ENCODE assay signal across 8 cellular contexts in the genomic region with DNA sequence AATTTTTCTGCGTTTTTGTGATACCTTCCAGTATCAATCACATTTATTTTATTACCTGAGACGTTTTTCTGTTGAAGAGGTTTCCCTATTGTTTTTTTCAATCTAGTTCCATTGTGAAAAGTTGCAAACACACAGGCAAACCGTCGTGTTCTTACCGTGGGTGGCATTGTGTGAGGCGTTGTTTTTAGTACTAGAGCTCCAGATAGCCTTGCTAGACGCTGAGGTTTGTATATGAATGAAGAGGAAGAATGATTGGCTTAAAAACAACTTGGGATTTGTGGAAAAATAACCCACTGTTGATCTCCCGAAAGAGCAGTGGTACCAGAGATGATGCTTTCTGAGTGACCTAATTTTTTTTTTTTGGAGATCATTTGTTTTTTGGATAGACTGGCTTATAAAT. TPM values are rescaled to one million over a fixed set of nuclear protein-coding genes. Genes with fewer than 3 reads are reported as not detected.
DNase-seq lines count a peak whose midpoint lies in the region; FAIRE-seq and TF ChIP-seq lines count a peak whose summit lies in the region.

No MANE protein-coding gene starts in this region.

- no peaks in the 10 kb centered on the region for H3K9me2 ChIP-seq in OCI-LY1 (ENCODE audit: low read depth, low read length)

- DNase-seq in endothelial cell of umbilical vein (ENCODE audit: low read depth, low spot score) = peak; percentile 40
- DNase-seq in prostate gland (ENCODE audit: low spot score) = no peak
- no peak for DNase-seq in NK-92 treated with Interleukin-12 subunit alpha and Interleukin-12 subunit beta, amount 100 ng/mL, for 24 hours (lab: John Stamatoyannopoulos, UW)
- no peak for DNase-seq in SK-N-DZ (ENCODE audit: low spot score)
- no peak for DNase-seq in activated CD4-positive, alpha-beta T cell treated with anti-CD3 and anti-CD28 coated beads for 4 hours
- DNase-seq in NCI-H2029 treated with DMSO at 0.1 percent for 48 hours (lab: John Stamatoyannopoulos, UW) = no peak

- H3K27me3 ChIP-seq in OCI-LY1 (ENCODE audit: insufficient read depth, low read length) (no peaks in the 10 kb centered on the region), endothelial cell of umbilical vein (ENCODE audit: control insufficient read depth in 2 of 2, insufficient read depth in 2 of 2, low read length in 2 of 2) (no peaks in the 10 kb centered on the region), prostate gland (replicated peaks; ENCODE audit: insufficient read depth) (no peaks in the 10 kb centered on the region)

- H3K4me1 ChIP-seq in OCI-LY1 (ENCODE audit: insufficient read depth, low read length, severe bottlenecking) (peaks cover 49% of the 10 kb centered on the region), endothelial cell of umbilical vein (ENCODE audit: control insufficient read depth, extremely low read depth, insufficient read depth, low read length) (peaks cover 30% of the 10 kb centered on the region), prostate gland (replicated peaks) (no peaks in the 10 kb centered on the region)

- CTCF ChIA-PET in endothelial cell of umbilical vein (lab: Charles Lee) = interaction anchor here (1.3 to 3.8 kb wide), 3 partner anchors 19 to 133 kb away, joined by 3 to 42 read pairs (median 5); a partner anchor contains a TSS

- H3F3A ChIP-seq in OCI-LY1 (ENCODE audit: insufficient read depth, low read length) = no peaks in the 10 kb centered on the region

- no peaks in the 10 kb centered on the region for H3K9me1 ChIP-seq in endothelial cell of umbilical vein (replicated peaks; ENCODE audit: control insufficient read depth, extremely low read depth, insufficient read depth, low read length)

- no peak overlapping the region for H2AFZ ChIP-seq in OCI-LY1 (ENCODE audit: low read length)
- H2AFZ ChIP-seq in endothelial cell of umbilical vein (ENCODE audit: low read depth, low read length) = no peak overlapping the region

- no peaks in the 10 kb centered on the region for H4K20me1 ChIP-seq in OCI-LY1 (ENCODE audit: insufficient read depth, low read length)
- H4K20me1 ChIP-seq in endothelial cell of umbilical vein (replicated peaks; ENCODE audit: control insufficient read depth, extremely low read depth, insufficient read depth, low read length) = no peaks in the 10 kb centered on the region

- FAIRE-seq in endothelial cell of umbilical vein (lab: Jason Lieb, UNC) = no peak

- H3K4me2 ChIP-seq in OCI-LY1 (ENCODE audit: low read length) (peak overlapping the region; percentile 75), endothelial cell of umbilical vein (ENCODE audit: insufficient read depth, low read length) (peak overlapping the region; percentile 99)

- H3K4me3 ChIP-seq in GM08714 (ENCODE audit: low read length) (peak overlapping the region; percentile 92), OCI-LY1 (ENCODE audit: low read depth, low read length, poor library complexity, severe bottlenecking) (peak overlapping the region; percentile 92), endothelial cell of umbilical vein (replicated peaks in 1 of 3; ENCODE audit: insufficient read depth in 1 of 3, low read depth in 1 of 3, low read length in 3 of 3) (peak overlapping the region; percentile 68 to 96 (median 79)), prostate gland (peak overlapping the region; percentile 58 to 74)

- TF ChIP-seq CTCF in OCI-LY1 (IDR thresholded peaks at IDR 0.05; ENCODE audit: low read length) (no peak), endothelial cell of umbilical vein (IDR thresholded peaks at IDR 0.05; ENCODE audit: extremely low read depth in 1 of 2, insufficient read depth in 1 of 2, low read depth in 1 of 2, low read length in 2 of 2) (no peak), prostate gland (IDR thresholded peaks at IDR 0.05) (no peak)

- H3K36me3 ChIP-seq in OCI-LY1 (ENCODE audit: insufficient read depth, low read length) = peaks cover 32% of the 10 kb centered on the region; the same call in 1 of the 2 replicates
- H3K36me3 ChIP-seq in endothelial cell of umbilical vein (ENCODE audit: control insufficient read depth in 2 of 2, extremely low read depth in 1 of 2, insufficient read depth in 2 of 2, low read length in 2 of 2) = no peaks in the 10 kb centered on the region
- H3K36me3 ChIP-seq in prostate gland = no peaks in the 10 kb centered on the region

- dilution Hi-C loops in endothelial cell of umbilical vein (cut with MboI; ENCODE audit: extremely low pct_ligation_motif_present, low sequenced_read_pairs) = no loop called here

- TF ChIP-seq POLR2A in endothelial cell of umbilical vein (IDR thresholded peaks at IDR 0.05; ENCODE audit: low read depth, low read length) (no peak), prostate gland (IDR thresholded peaks at IDR 0.05) (no peak)

- intact Hi-C loops in endothelial cell of umbilical vein (cut with micrococcal nuclease) = loop anchor here (5.0 kb wide), 1 partner anchor 126 kb away; a partner anchor contains a TSS
- intact Hi-C loops in prostate gland (cut with DNase I) = no loop called here

- H3K79me2 ChIP-seq in OCI-LY1 (ENCODE audit: insufficient read depth, low read length) (peaks cover 81% of the 10 kb centered on the region), endothelial cell of umbilical vein (ENCODE audit: control insufficient read depth, insufficient read depth, low read length) (peaks cover 78% of the 10 kb centered on the region)

- H3K27ac ChIP-seq in OCI-LY1 (ENCODE audit: low read depth, low read length, poor library complexity, severe bottlenecking) (no peak overlapping the region), endothelial cell of umbilical vein (ENCODE audit: insufficient read depth, low read depth, low read length) (peak overlapping the region; percentile 61), prostate gland (no peak overlapping the region)

- POLR2A ChIA-PET in endothelial cell of umbilical vein (lab: Charles Lee) = interaction anchor here (1.1 kb wide), 1 partner anchor 23 kb away, joined by 4 read pairs; a partner anchor contains a TSS

- H3K9me3 ChIP-seq in OCI-LY1 (ENCODE audit: low read length) (no peaks in the 10 kb centered on the region), endothelial cell of umbilical vein (replicated peaks; ENCODE audit: control insufficient read depth, insufficient read depth, low read length) (no peaks in the 10 kb centered on the region), prostate gland (no peaks in the 10 kb centered on the region)

- H3K9ac ChIP-seq in OCI-LY1 (ENCODE audit: low read length) (peak overlapping the region; percentile 95), endothelial cell of umbilical vein (replicated peaks; ENCODE audit: extremely low read depth, insufficient read depth, low read length) (peak overlapping the region; percentile 98)

- no TSS peak for BruUV-seq in endothelial cell of umbilical vein (replicated peaks; lab: Mats Ljungman, UMichigan)

- WGBS in prostate gland = 3% methylated on average over 8 of the region's 8 CpGs

TF ChIP-seq in endothelial cell of umbilical vein, 7 proteins besides CTCF, POLR2A, EP300 and RAD21 (continues in another document):
- TF ChIP-seq, protein P1, sequence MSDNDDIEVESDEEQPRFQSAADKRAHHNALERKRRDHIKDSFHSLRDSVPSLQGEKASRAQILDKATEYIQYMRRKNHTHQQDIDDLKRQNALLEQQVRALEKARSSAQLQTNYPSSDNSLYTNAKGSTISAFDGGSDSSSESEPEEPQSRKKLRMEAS (IDR thresholded peaks at IDR 0.05; ENCODE audit: insufficient read depth, insufficient read length) = no peak
- TF ChIP-seq JUN (IDR thresholded peaks at IDR 0.05; ENCODE audit: borderline replicate concordance, insufficient read depth, insufficient read length, low read depth) = no peak
- TF ChIP-seq FOS (IDR thresholded peaks at IDR 0.05; ENCODE audit: borderline replicate concordance, insufficient read depth, low read length) = no peak
- no peak for TF ChIP-seq POLR2AphosphoS5 (IDR thresholded peaks at IDR 0.05; ENCODE audit: insufficient read depth, low read depth, low read length)

RNA-seq across cellular contexts. Expression of a gene that starts 1.0 kb away (rescaled TPM):
- total RNA-seq in endothelial cell of umbilical vein (26.7 and 28.7 TPM in 2 replicates), prostate gland (1 to 10 TPM; 8.2 to 9.7 TPM)
- 3.6 and 6.4 TPM in 2 replicates for polyA plus RNA-seq in endothelial cell of umbilical vein
- polyA plus RNA-seq in endothelial cell of umbilical vein (2011; cell fraction: cytosol; rRNA removed) = 4.8 and 4.9 TPM in 2 replicates
- polyA plus RNA-seq in endothelial cell of umbilical vein (2011; cell fraction: nucleus; rRNA removed) = 5.4 and 9.3 TPM in 2 replicates
- 10.2 and 14.5 TPM in 2 replicates for polyA plus RNA-seq in endothelial cell of umbilical vein (2012)
- 10.9 and 11.7 TPM in 2 replicates for polyA minus RNA-seq in endothelial cell of umbilical vein
- polyA minus RNA-seq in endothelial cell of umbilical vein (2011; cell fraction: cytosol; rRNA and poly(A)+ RNA removed) = 7.5 TPM
- 10.5 and 12.4 TPM in 2 replicates for polyA minus RNA-seq in endothelial cell of umbilical vein (2011; cell fraction: nucleus; rRNA and poly(A)+ RNA removed)
- polyA plus RNA-seq in SK-N-DZ (2014; cell fraction: cytosol; rRNA removed) = 25.2 and 25.6 TPM in 2 replicates
- polyA plus RNA-seq in SK-N-DZ (2014; cell fraction: nucleus; rRNA removed) = 15.2 and 18.4 TPM in 2 replicates

RNA-seq across cellular contexts. Expression of a gene that starts 1.2 kb away (rescaled TPM):
- total RNA-seq in endothelial cell of umbilical vein (22.5 TPM in 2 replicates), prostate gland (1 to 10 TPM; 3.0 to 5.1 TPM)
- polyA plus RNA-seq in endothelial cell of umbilical vein = 2.1 and 3.1 TPM in 2 replicates
- polyA plus RNA-seq in endothelial cell of umbilical vein (2011; cell fraction: cytosol; rRNA removed) = 5.2 and 5.7 TPM in 2 replicates
- polyA plus RNA-seq in endothelial cell of umbilical vein (2011; cell fraction: nucleus; rRNA removed) = 6.8 and 11.1 TPM in 2 replicates
- 8.9 and 15.2 TPM in 2 replicates for polyA plus RNA-seq in endothelial cell of umbilical vein (2012)
- 9.8 and 15.3 TPM in 2 replicates for polyA minus RNA-seq in endothelial cell of umbilical vein
- 21.0 TPM for polyA minus RNA-seq in endothelial cell of umbilical vein (2011; cell fraction: cytosol; rRNA and poly(A)+ RNA removed)
- polyA minus RNA-seq in endothelial cell of umbilical vein (2011; cell fraction: nucleus; rRNA and poly(A)+ RNA removed) = 11.1 and 15.8 TPM in 2 replicates
- polyA plus RNA-seq in SK-N-DZ (2014; cell fraction: cytosol; rRNA removed) = 22.3 and 24.4 TPM in 2 replicates
- polyA plus RNA-seq in SK-N-DZ (2014; cell fraction: nucleus; rRNA removed) = 19.1 and 21.3 TPM in 2 replicates

RNA-seq across cellular contexts. Expression of a gene that starts 23.4 kb away (rescaled TPM):
- total RNA-seq in endothelial cell of umbilical vein (129 and 139 TPM in 2 replicates), prostate gland (100 to 1,000 TPM in 1 of 2 donors, 10 to 100 TPM in 1; 51.3 to 137 TPM)
- polyA plus RNA-seq in endothelial cell of umbilical vein = 208 and 244 TPM in 2 replicates
- polyA plus RNA-seq in endothelial cell of umbilical vein (2011; cell fraction: cytosol; rRNA removed) = 140 and 156 TPM in 2 replicates
- 61.1 and 78.5 TPM in 2 replicates for polyA plus RNA-seq in endothelial cell of umbilical vein (2011; cell fraction: nucleus; rRNA removed)
- 56.7 and 94.7 TPM in 2 replicates for polyA plus RNA-seq in endothelial cell of umbilical vein (2012)
- polyA minus RNA-seq in endothelial cell of umbilical vein = 288 and 322 TPM in 2 replicates
- polyA minus RNA-seq in endothelial cell of umbilical vein (2011; cell fraction: cytosol; rRNA and poly(A)+ RNA removed) = 312 TPM
- 60.5 and 75.3 TPM in 2 replicates for polyA minus RNA-seq in endothelial cell of umbilical vein (2011; cell fraction: nucleus; rRNA and poly(A)+ RNA removed)
- 41.2 and 49.6 TPM in 2 replicates for polyA plus RNA-seq in SK-N-DZ (2014; cell fraction: cytosol; rRNA removed)
- 10.2 and 20.9 TPM in 2 replicates for polyA plus RNA-seq in SK-N-DZ (2014; cell fraction: nucleus; rRNA removed)
